9 cellular contexts compared by ENCODE assay signal in genomic region chr18:58781627-58782194, GRCh38.
DNase-seq lines count a peak whose midpoint lies in the region; ATAC-seq and TF ChIP-seq lines count a peak whose summit lies in the region.
"Had no signal": no experiment of that assay in that cellular context is flagged by ENCODE, and none has a peak within 500 bp of the region (broad histone marks: within the 10 kb centered on the region; RNA-seq: fewer than 3 reads in every experiment).

No MANE protein-coding gene starts in this region.

- peak; percentile 83 for ATAC-seq in activated naive CD8-positive, alpha-beta T cell treated with anti-CD3 and anti-CD28 coated beads, Interleukin-2, amount 10 ng/mL, durations not matched to agents 7 days and 5 days (ENCODE audit: low read depth)

- H3K36me3 ChIP-seq in SU-DHL-6 (ENCODE audit: low read length): no peaks in the 10 kb centered on the region

- H3K4me1 Mint-ChIP-seq in activated naive CD8-positive, alpha-beta T cell treated with anti-CD3 and anti-CD28 coated beads, Interleukin-2, amount 10 ng/mL, durations not matched to agents 7 days and 5 days: no peaks in the 10 kb centered on the region
- H3K4me1 Mint-ChIP-seq: activated naive CD4-positive, alpha-beta T cell treated with anti-CD3 and anti-CD28 coated beads, Interleukin-2, amount 50 U/mL, for 24 hours had no signal

- no peak overlapping the region for H3K27ac Mint-ChIP-seq in activated naive CD8-positive, alpha-beta T cell treated with anti-CD3 and anti-CD28 coated beads, Interleukin-2, amount 10 ng/mL, durations not matched to agents 7 days and 5 days
- H3K27ac Mint-ChIP-seq: activated naive CD4-positive, alpha-beta T cell treated with anti-CD3 and anti-CD28 coated beads, Interleukin-2, amount 50 U/mL, for 24 hours had no signal

- POLR2A ChIA-PET in activated naive CD8-positive, alpha-beta T cell treated with anti-CD3 and anti-CD28 coated beads, Interleukin-2, amount 10 ng/mL, durations not matched to agents 7 days and 5 days (lab: Charles Lee): no interaction called here

- H3K27me3 Mint-ChIP-seq in activated naive CD8-positive, alpha-beta T cell treated with anti-CD3 and anti-CD28 coated beads, Interleukin-2, amount 10 ng/mL, durations not matched to agents 7 days and 5 days: peaks cover 14% of the 10 kb centered on the region

- H3K4me3 Mint-ChIP-seq in activated naive CD8-positive, alpha-beta T cell treated with anti-CD3 and anti-CD28 coated beads, Interleukin-2, amount 10 ng/mL, durations not matched to agents 7 days and 5 days: no peak overlapping the region
- H3K4me3 Mint-ChIP-seq: activated naive CD4-positive, alpha-beta T cell treated with anti-CD3 and anti-CD28 coated beads, Interleukin-2, amount 50 U/mL, for 24 hours had no signal

- no peaks in the 10 kb centered on the region for H3K79me2 ChIP-seq in SU-DHL-6 (ENCODE audit: insufficient read depth, low read length)

- no peaks in the 10 kb centered on the region for H3K36me3 Mint-ChIP-seq in activated naive CD8-positive, alpha-beta T cell treated with anti-CD3 and anti-CD28 coated beads, Interleukin-2, amount 10 ng/mL, durations not matched to agents 7 days and 5 days
- H3K36me3 Mint-ChIP-seq: activated naive CD4-positive, alpha-beta T cell treated with anti-CD3 and anti-CD28 coated beads, Interleukin-2, amount 50 U/mL, for 24 hours had no signal

- DNase-seq in DMS153 (lab: John Stamatoyannopoulos, UW) (peak; percentile 69), H4 (ENCODE audit: low spot score) (peak; percentile 90), NCI-H1105 treated with DMSO at 0.1 percent for 48 hours (lab: John Stamatoyannopoulos, UW) (peak; percentile 75), cardiac septum (ENCODE audit: low spot score) (peak; percentile 83), pulmonary artery endothelial cell (ENCODE audit: low read depth, low spot score) (peak; percentile 63), GF-D8 (lab: John Stamatoyannopoulos, UW) (no peak)
- peak; percentile 57 for DNase-seq in activated naive CD8-positive, alpha-beta T cell treated with anti-CD3 and anti-CD28 coated beads, Interleukin-2, amount 10 ng/mL, durations not matched to agents 7 days and 5 days

- H3K9me3 ChIP-seq in SU-DHL-6 (ENCODE audit: insufficient read depth, low read length): no peaks in the 10 kb centered on the region

- no peaks in the 10 kb centered on the region for H3F3A ChIP-seq in SU-DHL-6 (ENCODE audit: insufficient read depth)

- no peak overlapping the region for H3K4me3 ChIP-seq in SU-DHL-6 (ENCODE audit: insufficient read depth, low read length, poor library complexity, severe bottlenecking)

- intact Hi-C loops in cardiac septum (cut with DNase I): loop anchor here (1.0 to 5.0 kb wide), 4 partner anchors 116 to 289 kb away; no protein-coding TSS in a partner anchor

- H3K9me3 Mint-ChIP-seq in activated naive CD8-positive, alpha-beta T cell treated with anti-CD3 and anti-CD28 coated beads, Interleukin-2, amount 10 ng/mL, durations not matched to agents 7 days and 5 days: no peaks in the 10 kb centered on the region
- H3K9me3 Mint-ChIP-seq: activated naive CD4-positive, alpha-beta T cell treated with anti-CD3 and anti-CD28 coated beads, Interleukin-2, amount 50 U/mL, for 24 hours had no signal

- H3K9ac ChIP-seq in SU-DHL-6 (ENCODE audit: low read length): no peak overlapping the region

- H3K9me2 ChIP-seq in SU-DHL-6 (replicated peaks; ENCODE audit: insufficient read depth, low read length): no peaks in the 10 kb centered on the region

- no peaks in the 10 kb centered on the region for H4K20me1 ChIP-seq in SU-DHL-6 (ENCODE audit: low read depth, low read length)

- TF ChIP-seq CTCF in SU-DHL-6 (IDR thresholded peaks at IDR 0.05; ENCODE audit: insufficient read depth, low read length, poor library complexity, severe bottlenecking): peak; percentile 88

- H3K4me2 ChIP-seq in SU-DHL-6 (ENCODE audit: low read depth, low read length, poor library complexity, severe bottlenecking): no peak overlapping the region

- no peaks in the 10 kb centered on the region for H3K27me3 ChIP-seq in SU-DHL-6 (ENCODE audit: low read length)

- H2AFZ ChIP-seq in SU-DHL-6 (ENCODE audit: low read depth, low read length, severe bottlenecking): peak overlapping the region; percentile 39

- no peak overlapping the region for H3K27ac ChIP-seq in SU-DHL-6 (ENCODE audit: low read depth, low read length)
